19 cellular contexts compared by ENCODE assay signal in the genomic region with DNA sequence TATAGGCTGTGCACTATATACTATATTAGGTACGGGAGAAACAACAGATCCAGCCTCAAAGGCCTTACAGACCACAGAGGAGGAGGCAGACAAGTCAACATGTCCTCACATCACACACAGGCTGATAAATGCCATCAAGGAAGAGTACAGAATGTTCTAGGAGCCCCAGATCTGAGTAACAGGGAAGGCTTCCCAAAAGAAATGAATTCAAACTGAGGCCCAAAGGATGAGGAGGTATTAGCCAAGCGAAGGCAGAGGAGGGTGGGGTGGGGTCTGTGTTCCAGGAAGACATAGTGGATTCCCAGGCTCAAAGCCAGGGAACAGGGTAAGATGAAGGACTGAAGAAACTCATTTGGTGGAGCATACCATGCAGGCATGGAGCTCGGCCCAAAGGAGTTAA. TPM values are rescaled to one million over a fixed set of nuclear protein-coding genes. Genes with fewer than 3 reads are reported as not detected.
"Had no signal": no experiment of that assay in that cellular context is flagged by ENCODE, and none has a peak within 500 bp of the region (broad histone marks: within the 10 kb centered on the region; RNA-seq: fewer than 3 reads in every experiment).

No MANE protein-coding gene starts in this region.

- H3K4me1 Mint-ChIP-seq: nephron had no signal

- H3K4me3 Mint-ChIP-seq: activated CD8-positive, alpha-beta T cell treated with anti-CD3 and anti-CD28 coated beads, Interleukin-2, amount 10 ng/mL, durations not matched to agents 7 days and 5 days; nephron; T-helper 17 cell had no signal

- DNase-seq: activated CD4-positive, alpha-beta T cell treated with anti-CD3 and anti-CD28 coated beads for 48 hours; activated CD8-positive, alpha-beta memory T cell treated with anti-CD3 and anti-CD28 coated beads, Interleukin-2, amount 50 U/mL, for 4 hours; activated CD8-positive, alpha-beta T cell treated with anti-CD3 and anti-CD28 coated beads, Interleukin-2, amount 10 ng/mL, durations not matched to agents 7 days and 5 days; activated gamma-delta T cell; activated T-cell treated with anti-CD3 and anti-CD28 coated beads, Interleukin-2, amount 50 U/mL, for 48 hours; occipital lobe; stimulated activated CD4-positive, alpha-beta T cell treated with anti-CD3 and anti-CD28 coated beads, Interleukin-15, amount 100 ng/mL, for 24 hours; stimulated activated CD4-positive, alpha-beta T cell treated with anti-CD3 and anti-CD28 coated beads, Interleukin-4, amount 100 ng/mL, for 1 hour; stimulated activated naive CD4-positive, alpha-beta T cell; T-helper 17 cell; trophoblast cell had no signal

- H3K36me3 ChIP-seq: prostate gland had no signal

- H3K36me3 Mint-ChIP-seq: activated naive CD4-positive, alpha-beta T cell treated with anti-CD3 and anti-CD28 coated beads, Interleukin-2, amount 50 U/mL, for 72 hours had no signal

- H3K27me3 Mint-ChIP-seq: T-helper 17 cell had no signal

- ATAC-seq: activated CD8-positive, alpha-beta T cell treated with anti-CD3 and anti-CD28 coated beads, Interleukin-2, amount 10 ng/mL, durations not matched to agents 7 days and 5 days; activated naive CD4-positive, alpha-beta T cell treated with anti-CD3 and anti-CD28 coated beads, Interleukin-2, amount 50 U/mL, for 72 hours; T-helper 17 cell had no signal

- H3K9me3 Mint-ChIP-seq: nephron had no signal

- H3K9me3 ChIP-seq: prostate gland had no signal

- H3K4me3 ChIP-seq: prostate gland, skin epidermis had no signal

- H3K27ac ChIP-seq: epithelial cell of prostate, prostate gland, skin epidermis had no signal

- H3K4me1 ChIP-seq: prostate gland had no signal

- H3K27ac Mint-ChIP-seq: activated CD8-positive, alpha-beta T cell treated with anti-CD3 and anti-CD28 coated beads, Interleukin-2, amount 10 ng/mL, durations not matched to agents 7 days and 5 days; activated naive CD4-positive, alpha-beta T cell treated with anti-CD3 and anti-CD28 coated beads, Interleukin-2, amount 50 U/mL, for 72 hours; T-helper 17 cell had no signal

RNA-seq across cellular contexts. Expression of gene RXFP2, which starts 55.1 kb away (rescaled TPM):
- total RNA-seq: activated CD8-positive, alpha-beta T cell treated with anti-CD3 and anti-CD28 coated beads, Interleukin-2, amount 10 ng/mL, durations not matched to agents 7 days and 5 days; activated naive CD4-positive, alpha-beta T cell treated with anti-CD3 and anti-CD28 coated beads, Interleukin-2, amount 50 U/mL, for 72 hours; dermis microvascular lymphatic vessel endothelial cell; kidney epithelial cell; mesenteric fat pad; occipital lobe; prostate gland; T-helper 17 cell had no signal
